Comparison of ENCODE assay signal across 29 cellular contexts in the genomic region with DNA sequence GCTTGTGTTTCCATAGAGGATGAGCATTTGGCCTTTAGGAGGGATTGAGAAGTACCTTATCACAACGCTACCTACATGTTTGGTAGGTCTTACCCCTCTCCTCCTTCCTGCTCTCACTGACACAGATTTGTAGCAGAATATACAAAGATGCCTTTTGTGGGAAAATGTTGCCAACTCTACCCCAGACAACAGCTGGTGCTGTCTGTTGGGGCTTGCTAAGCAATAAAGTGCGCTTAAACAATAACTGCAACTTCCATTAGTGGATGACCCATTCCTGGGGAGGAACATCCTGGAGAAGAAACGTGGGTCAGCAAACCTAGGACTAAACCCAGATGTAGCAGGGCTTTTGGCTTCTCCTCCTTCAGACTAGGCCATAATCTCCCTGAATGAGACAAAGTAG.
"Had no signal": no experiment of that assay in that cellular context is flagged by ENCODE, and none has a peak within 500 bp of the region (broad histone marks: within the 10 kb centered on the region; RNA-seq: fewer than 3 reads in every experiment).

No MANE protein-coding gene starts in this region.

- H3K36me3 ChIP-seq: adrenal gland, breast epithelium, MG63, SJSA1 had no signal

- DNase-seq: activated CD4-positive, alpha-beta T cell treated with anti-CD3 and anti-CD28 coated beads, Interleukin-2, amount 10 ng/mL, durations not matched to agents 24 days and 14 days; activated CD4-positive, alpha-beta T cell treated with anti-CD3 and anti-CD28 coated beads, Interleukin-2, amount 50 U/mL, for 4 hours; activated CD8-positive, alpha-beta T cell treated with anti-CD3 and anti-CD28 coated beads for 36 hours; activated gamma-delta T cell treated with Interleukin-2 at 50 U/mL for 16 hours; activated naive CD4-positive, alpha-beta T cell treated with anti-CD3 and anti-CD28 coated beads for 36 hours; activated T-cell treated with anti-CD3 and anti-CD28 coated beads, Interleukin-2, amount 50 U/mL, for 1 hour; adrenal gland; body of pancreas; Karpas-422; KBM-7; MG63; NCI-H1048; NCI-H1105 treated with DMSO at 0.1 percent for 48 hours; NCI-H1436; NCI-H187; NCI-H2081; NCI-H2171 treated with DMSO at 0.1 percent for 48 hours; NCI-H2227 treated with DMSO at 0.1 percent for 48 hours; NCI-H510A treated with DMSO at 0.1 percent for 48 hours; NCI-H526 treated with DMSO at 0.1 percent for 48 hours; OCI-M1; SHP77; SK-N-SH had no signal

- H3K36me3 Mint-ChIP-seq: activated naive CD4-positive, alpha-beta T cell treated with anti-CD3 and anti-CD28 coated beads, Interleukin-2, amount 50 U/mL, for 72 hours had no signal

- H3K27me3 ChIP-seq: adrenal gland, body of pancreas, breast epithelium, MG63, SJSA1 had no signal

- H3K4me3 ChIP-seq: adrenal gland, body of pancreas, breast epithelium, MG63, SJSA1 had no signal

- H3K27ac ChIP-seq: adrenal gland, body of pancreas, breast epithelium, SJSA1 had no signal

- H3K4me3 Mint-ChIP-seq: activated CD4-positive, alpha-beta T cell treated with anti-CD3 and anti-CD28 coated beads, Interleukin-2, amount 10 ng/mL, durations not matched to agents 24 days and 14 days; activated CD8-positive, alpha-beta T cell treated with anti-CD3 and anti-CD28 coated beads for 36 hours; activated naive CD4-positive, alpha-beta T cell treated with anti-CD3 and anti-CD28 coated beads for 36 hours; activated T-helper 1 cell treated with anti-CD3 and anti-CD28 coated beads, Interleukin-12 subunit alpha, Interleukin-12 subunit beta, Interleukin-2, Interleukin-4 antibody, amounts not matched to agents 30 ng/mL and 10 ng/mL and 1 ng/mL, durations not matched to agents 14 hours and 24 hours and 36 hours; T-helper 1 cell treated with Interleukin-12 subunit alpha and Interleukin-12 subunit beta and Interleukin-4 antibody, amounts not matched to agents 30 μg/mL and 1 μg/mL, for 36 hours; T-helper 2 cell treated with Interferon-gamma antibody and Interleukin-4, amounts not matched to agents 5 μg/mL and 100 μg/mL, for 36 hours had no signal

- H3K4me1 ChIP-seq: adrenal gland, body of pancreas, breast epithelium, SJSA1 had no signal

- H3K9me3 ChIP-seq: adrenal gland, body of pancreas, breast epithelium, MG63, SJSA1, SK-N-SH had no signal

- H3K27me3 Mint-ChIP-seq: activated CD4-positive, alpha-beta T cell treated with anti-CD3 and anti-CD28 coated beads, Interleukin-2, amount 10 ng/mL, durations not matched to agents 24 days and 14 days; activated CD8-positive, alpha-beta T cell treated with anti-CD3 and anti-CD28 coated beads for 36 hours had no signal

- H3K27ac Mint-ChIP-seq: activated CD4-positive, alpha-beta T cell treated with anti-CD3 and anti-CD28 coated beads, Interleukin-2, amount 10 ng/mL, durations not matched to agents 24 days and 14 days; activated CD8-positive, alpha-beta T cell treated with anti-CD3 and anti-CD28 coated beads for 36 hours; activated naive CD4-positive, alpha-beta T cell treated with anti-CD3 and anti-CD28 coated beads for 36 hours; activated naive CD4-positive, alpha-beta T cell treated with anti-CD3 and anti-CD28 coated beads, Interleukin-2, amount 50 U/mL, for 72 hours; activated T-helper 1 cell treated with anti-CD3 and anti-CD28 coated beads, Interleukin-12 subunit alpha, Interleukin-12 subunit beta, Interleukin-2, Interleukin-4 antibody, amounts not matched to agents 30 ng/mL and 10 ng/mL and 1 ng/mL, durations not matched to agents 14 hours and 24 hours and 36 hours; T-helper 1 cell treated with Interleukin-12 subunit alpha and Interleukin-12 subunit beta and Interleukin-4 antibody, amounts not matched to agents 30 μg/mL and 1 μg/mL, for 36 hours; T-helper 2 cell treated with Interferon-gamma antibody and Interleukin-4, amounts not matched to agents 5 μg/mL and 100 μg/mL, for 36 hours had no signal

- H3K9me3 Mint-ChIP-seq: activated CD4-positive, alpha-beta T cell treated with anti-CD3 and anti-CD28 coated beads, Interleukin-2, amount 10 ng/mL, durations not matched to agents 24 days and 14 days; activated CD8-positive, alpha-beta T cell treated with anti-CD3 and anti-CD28 coated beads for 36 hours; activated naive CD4-positive, alpha-beta T cell treated with anti-CD3 and anti-CD28 coated beads for 36 hours; activated naive CD4-positive, alpha-beta T cell treated with anti-CD3 and anti-CD28 coated beads, Interleukin-2, amount 50 U/mL, for 72 hours; activated T-helper 1 cell treated with anti-CD3 and anti-CD28 coated beads, Interleukin-12 subunit alpha, Interleukin-12 subunit beta, Interleukin-2, Interleukin-4 antibody, amounts not matched to agents 30 ng/mL and 10 ng/mL and 1 ng/mL, durations not matched to agents 14 hours and 24 hours and 36 hours; T-helper 1 cell treated with Interleukin-12 subunit alpha and Interleukin-12 subunit beta and Interleukin-4 antibody, amounts not matched to agents 30 μg/mL and 1 μg/mL, for 36 hours; T-helper 2 cell treated with Interferon-gamma antibody and Interleukin-4, amounts not matched to agents 5 μg/mL and 100 μg/mL, for 36 hours had no signal

- H3K4me1 Mint-ChIP-seq: activated CD4-positive, alpha-beta T cell treated with anti-CD3 and anti-CD28 coated beads, Interleukin-2, amount 10 ng/mL, durations not matched to agents 24 days and 14 days had no signal
